1 cellular context compared by ENCODE assay signal in genomic region chr15:41564960-41565502, GRCh38.
A peak's percentile ranks its signal among the peaks of the same experiment; 100 is the strongest.
TF ChIP-seq lines count a peak whose summit lies in the region.

No MANE protein-coding gene starts in this region.

TF ChIP-seq in WTC11, 78 proteins besides CTCF, POLR2A, EP300 and RAD21:
- TF ChIP-seq AR (CRISPR knock-in tag; IDR thresholded peaks at IDR 0.05) (no peak), EMX1 (CRISPR knock-in tag; IDR thresholded peaks at IDR 0.05) (0 out of 2 replicates have a peak, but pooled peaks have one; percentile 10)
